ENCODE assay signal across 24 cellular contexts in genomic region chr3:184832044-184832443, GRCh38. TPM values are rescaled to one million over a fixed set of nuclear protein-coding genes. Genes with fewer than 3 reads are reported as not detected.
DNase-seq lines count a peak whose midpoint lies in the region; ATAC-seq and TF ChIP-seq lines count a peak whose summit lies in the region.
"Had no signal": no experiment of that assay in that cellular context is flagged by ENCODE, and none has a peak within 500 bp of the region (broad histone marks: within the 10 kb centered on the region; RNA-seq: fewer than 3 reads in every experiment).

No MANE protein-coding gene starts in this region.

- TF ChIP-seq CTCF in HEK293 (tag by site-specific recombination; IDR thresholded peaks at IDR 0.05) (no peak), foreskin keratinocyte (conservative IDR thresholded peaks at IDR 0.05) (peak; percentile 16), dorsolateral prefrontal cortex (IDR thresholded peaks at IDR 0.05 in 54 of 56, conservative IDR thresholded peaks at IDR 0.05 in 2 of 56; ENCODE audit: low read depth in 1 of 56, partially characterized antibody in 56 of 56) (no peak)

- peak; percentile 19 to 37 for DNase-seq in AML-193 (lab: John Stamatoyannopoulos, UW)
- peak; percentile 14 for DNase-seq in OCI-M1 (lab: John Stamatoyannopoulos, UW)
- no peak for DNase-seq in foreskin keratinocyte
- DNase-seq in activated naive CD4-positive, alpha-beta T cell treated with anti-CD3 and anti-CD28 coated beads, Interleukin-2, amount 50 U/mL, for 72 hours (ENCODE audit: low spot score in 2 of 2), result no peak
- DNase-seq in dorsolateral prefrontal cortex, result no peak
- no peak for DNase-seq in stimulated activated naive B cell treated with anti-CD40 and anti-IgM and Interleukin-4, amounts not matched to agents 10 μg/mL and 1 μg/mL and 100 μg/mL, for 72 hours
- DNase-seq: CD4-positive, alpha-beta memory T cell; COR-L47; DMS53; GOT3; HCEC 1CT; Karpas-422; NCI-H1092; NCI-H1417 treated with DMSO at 0.1 percent for 48 hours; NCI-H1694 treated with DMSO at 0.1 percent for 48 hours; NCI-H2081; NCI-H2227 treated with DMSO at 0.1 percent for 48 hours; NCI-H526 treated with DMSO at 0.1 percent for 48 hours; SHP77 treated with DMSO at 0.1 percent for 48 hours had no signal

- ATAC-seq in foreskin keratinocyte, result no peak
- no peak for ATAC-seq in HG03439 (IDR thresholded peaks at IDR 0.05; ENCODE audit: unreplicated experiment)
- no peak for ATAC-seq in activated naive CD4-positive, alpha-beta T cell treated with anti-CD3 and anti-CD28 coated beads, Interleukin-2, amount 50 U/mL, for 72 hours
- no peak for ATAC-seq in stimulated activated naive B cell treated with anti-CD40 and anti-IgM and Interleukin-4, amounts not matched to agents 10 μg/mL and 1 μg/mL and 100 μg/mL, for 72 hours (replicated peaks)
- ATAC-seq: Panc1 had no signal

- POLR2A ChIA-PET in HEK293 (lab: Yijun Ruan, JAX), result no interaction called here

- CTCF ChIA-PET in HEK293 (lab: Yijun Ruan, JAX), result interaction anchor here (0.6 to 0.7 kb wide), 3 partner anchors 10 to 1304 kb away, joined by 3 to 6 read pairs (median 3); no protein-coding TSS in a partner anchor

- peaks cover 9 to 30% of the 10 kb centered on the region in 2 donors for H3K4me1 Mint-ChIP-seq in stimulated activated naive B cell treated with anti-CD40 and anti-IgM and Interleukin-4, amounts not matched to agents 10 μg/mL and 1 μg/mL and 100 μg/mL, for 72 hours

- no peak overlapping the region for H3K4me3 Mint-ChIP-seq in stimulated activated naive B cell treated with anti-CD40 and anti-IgM and Interleukin-4, amounts not matched to agents 10 μg/mL and 1 μg/mL and 100 μg/mL, for 72 hours
- H3K4me3 Mint-ChIP-seq: CD4-positive, alpha-beta memory T cell had no signal

- no peaks in the 10 kb centered on the region for H3K9me3 ChIP-seq in HEK293 (ENCODE audit: control insufficient read depth, insufficient read depth, low read depth, low read length)

- H3K27me3 ChIP-seq in foreskin keratinocyte, result no peaks in the 10 kb centered on the region
- no peaks in the 10 kb centered on the region for H3K27me3 ChIP-seq in dorsolateral prefrontal cortex
- H3K27me3 ChIP-seq: BLaER1 treated with 17β-estradiol and CSF1 and Interleukin-3, amounts not matched to agents 10 nM and 100 nM had no signal

- H3K36me3 ChIP-seq in HEK293 (ENCODE audit: control insufficient read depth in 2 of 2, insufficient read depth in 1 of 2, low read length in 2 of 2), result peaks cover 8 to 56% of the 10 kb centered on the region in 2 experiments

- no peak overlapping the region for H3K27ac Mint-ChIP-seq in activated naive CD4-positive, alpha-beta T cell treated with anti-CD3 and anti-CD28 coated beads, Interleukin-2, amount 50 U/mL, for 72 hours
- no peak overlapping the region for H3K27ac Mint-ChIP-seq in stimulated activated naive B cell treated with anti-CD40 and anti-IgM and Interleukin-4, amounts not matched to agents 10 μg/mL and 1 μg/mL and 100 μg/mL, for 72 hours

- peaks cover 0 to 36% of the 10 kb centered on the region in 2 donors for H3K36me3 Mint-ChIP-seq in activated naive CD4-positive, alpha-beta T cell treated with anti-CD3 and anti-CD28 coated beads, Interleukin-2, amount 50 U/mL, for 72 hours
- peaks cover 47 to 71% of the 10 kb centered on the region in 2 donors for H3K36me3 Mint-ChIP-seq in stimulated activated naive B cell treated with anti-CD40 and anti-IgM and Interleukin-4, amounts not matched to agents 10 μg/mL and 1 μg/mL and 100 μg/mL, for 72 hours

- intact Hi-C loops in dorsolateral prefrontal cortex (cut with DNase I), result no loop called here

- no peaks in the 10 kb centered on the region for H3K27me3 Mint-ChIP-seq in stimulated activated naive B cell treated with anti-CD40 and anti-IgM and Interleukin-4, amounts not matched to agents 10 μg/mL and 1 μg/mL and 100 μg/mL, for 72 hours
- H3K27me3 Mint-ChIP-seq: CD4-positive, alpha-beta memory T cell had no signal

- no peak overlapping the region for H3K27ac ChIP-seq in HEK293 (ENCODE audit: extremely low read depth, low read depth, low read length)
- no peak overlapping the region for H3K27ac ChIP-seq in foreskin keratinocyte
- H3K27ac ChIP-seq in dorsolateral prefrontal cortex, result no peak overlapping the region
- H3K27ac ChIP-seq: BLaER1 treated with 17β-estradiol and CSF1 and Interleukin-3, amounts not matched to agents 10 nM and 100 nM; RWPE1 had no signal

- no peak overlapping the region for H3K4me3 ChIP-seq in HEK293 (ENCODE audit: low read depth, low read length)
- no peak overlapping the region for H3K4me3 ChIP-seq in dorsolateral prefrontal cortex
- H3K4me3 ChIP-seq: BLaER1 treated with 17β-estradiol and CSF1 and Interleukin-3, amounts not matched to agents 10 nM and 100 nM had no signal

- H3K9me3 Mint-ChIP-seq in activated naive CD4-positive, alpha-beta T cell treated with anti-CD3 and anti-CD28 coated beads, Interleukin-2, amount 50 U/mL, for 72 hours, result no peaks in the 10 kb centered on the region
- H3K9me3 Mint-ChIP-seq in stimulated activated naive B cell treated with anti-CD40 and anti-IgM and Interleukin-4, amounts not matched to agents 10 μg/mL and 1 μg/mL and 100 μg/mL, for 72 hours, result peaks cover 0 to 2% of the 10 kb centered on the region in 2 donors
- H3K9me3 Mint-ChIP-seq: CD4-positive, alpha-beta memory T cell had no signal

- H3K4me1 ChIP-seq in HEK293 (ENCODE audit: control insufficient read depth, insufficient read depth, low read length), result no peaks in the 10 kb centered on the region
- H3K4me1 ChIP-seq in foreskin keratinocyte, result no peaks in the 10 kb centered on the region

TF ChIP-seq in HEK293, 187 proteins besides CTCF, POLR2A, EP300 and RAD21:
- TF ChIP-seq SP3 (tag by site-specific recombination; IDR thresholded peaks at IDR 0.05), result no peak
- TF ChIP-seq ZNF747 (tag by site-specific recombination; IDR thresholded peaks at IDR 0.05), result no peak
- TF ChIP-seq ZNF76 (tag by site-specific recombination; IDR thresholded peaks at IDR 0.05; ENCODE audit: borderline replicate concordance, low read depth), result peak; percentile 37; the same call in 1 of the 2 replicates
- TF ChIP-seq ZNF488 (tag by site-specific recombination; IDR thresholded peaks at IDR 0.05), result no peak
- no peak for TF ChIP-seq ZNF600 (tag by site-specific recombination; IDR thresholded peaks at IDR 0.05)
- TF ChIP-seq ZBTB8A (tag by site-specific recombination; IDR thresholded peaks at IDR 0.05), result no peak
- TF ChIP-seq ZNF626 (tag by site-specific recombination; IDR thresholded peaks at IDR 0.05), result no peak

RNA-seq across cellular contexts. Expression of gene VPS8, which starts 20.1 kb away (rescaled TPM):
- total RNA-seq in foreskin keratinocyte (21.4 and 22.9 TPM in 2 replicates), dorsolateral prefrontal cortex (100 to 1,000 TPM in 98 of 120 experiments, 10 to 100 TPM in 22; 78.0 to 146 (median 110) TPM)
- 6.4 and 6.8 TPM in 2 replicates for polyA plus RNA-seq in foreskin keratinocyte
- 10 to 100 TPM; 45.9 to 72.4 TPM for total RNA-seq in activated naive CD4-positive, alpha-beta T cell treated with anti-CD3 and anti-CD28 coated beads, Interleukin-2, amount 50 U/mL, for 72 hours

Comparison
In these comparisons a context has a peak if more than half of its experiments do, and no peak if none do; other contexts are left out.
1. DNase-seq: peak in AML-193 (2 of 2) and OCI-M1 (single experiment); none in foreskin keratinocyte (0 of 2), activated naive CD4-positive, alpha-beta T cell treated with anti-CD3 and anti-CD28 coated beads, Interleukin-2, amount 50 U/mL, for 72 hours (0 of 2), dorsolateral prefrontal cortex (0 of 10) and stimulated activated naive B cell treated with anti-CD40 and anti-IgM and Interleukin-4, amounts not matched to agents 10 μg/mL and 1 μg/mL and 100 μg/mL, for 72 hours (single experiment).